Comparison of ENCODE assay signal across 8 cellular contexts in the genomic region with DNA sequence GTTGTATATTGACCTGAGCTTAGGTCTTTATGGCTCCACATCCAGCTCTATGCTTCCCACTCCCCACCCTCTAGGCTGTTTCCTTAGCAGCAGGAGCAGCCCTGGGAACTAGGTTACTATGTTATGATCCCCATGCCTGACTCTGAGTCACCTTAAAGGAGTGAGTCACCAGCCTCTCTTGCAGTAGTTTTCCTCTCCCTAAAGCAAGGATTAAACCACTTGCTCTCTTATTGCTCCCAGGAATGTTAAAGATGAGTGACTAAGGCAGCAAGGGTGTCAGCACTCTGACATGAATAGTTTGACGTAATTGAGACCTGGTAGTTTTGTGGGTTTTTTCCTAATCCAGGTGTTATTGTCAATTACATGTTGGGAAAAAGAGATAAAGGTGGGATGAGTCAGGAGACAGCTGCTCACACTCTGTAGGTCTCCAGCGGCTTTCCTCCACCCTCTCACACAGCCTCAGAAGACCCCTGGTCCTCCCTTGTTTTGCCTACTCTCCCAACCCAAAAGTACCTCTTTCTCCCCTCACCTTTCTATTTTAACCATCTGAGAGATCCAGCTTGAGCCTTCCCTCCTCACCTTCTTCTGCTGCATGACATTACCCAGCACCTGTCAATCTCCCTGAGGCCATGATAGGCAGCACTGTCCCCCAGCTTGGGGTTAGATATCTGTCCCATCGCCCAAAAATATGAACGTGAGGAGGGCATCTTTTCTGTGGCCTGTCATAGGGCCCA.
DNase-seq lines count a peak whose midpoint lies in the region; ATAC-seq and TF ChIP-seq lines count a peak whose summit lies in the region.

No MANE protein-coding gene starts in this region.

- H3K27ac ChIP-seq in RWPE1: peak overlapping the region; percentile 79
- H3K27ac ChIP-seq in effector memory CD4-positive, alpha-beta T cell (ENCODE audit: insufficient read depth, low read length, poor library complexity, severe bottlenecking): no peak overlapping the region

- DNase-seq in GM04504 (ENCODE audit: low read depth) (peak; percentile 96), RWPE1 (ENCODE audit: low spot score) (peak; percentile 98), fibroblast of pulmonary artery (ENCODE audit: low read depth) (peak; percentile 89), retinal pigment epithelial cell (ENCODE audit: low read depth) (peak; percentile 100), GM13977 (ENCODE audit: low spot score) (no peak), cerebellum (ENCODE audit: low spot score) (no peak)
- DNase-seq in effector memory CD4-positive, alpha-beta T cell: no peak

- no peaks in the 10 kb centered on the region for H3K36me3 ChIP-seq in effector memory CD4-positive, alpha-beta T cell (ENCODE audit: control insufficient read depth, insufficient read depth, low read length)

- H3K9me3 ChIP-seq in effector memory CD4-positive, alpha-beta T cell (ENCODE audit: control insufficient read depth, low read length): no peaks in the 10 kb centered on the region

- ATAC-seq in HG02798 (IDR thresholded peaks at IDR 0.05; ENCODE audit: poor library complexity, unreplicated experiment): no peak

- no peaks in the 10 kb centered on the region for H3K4me1 ChIP-seq in effector memory CD4-positive, alpha-beta T cell (ENCODE audit: control insufficient read depth, insufficient read depth, low read length, poor library complexity, severe bottlenecking)

- no peaks in the 10 kb centered on the region for H3K27me3 ChIP-seq in effector memory CD4-positive, alpha-beta T cell (replicated peaks; ENCODE audit: control insufficient read depth, insufficient read depth, low read length, poor library complexity, severe bottlenecking)

- in situ Hi-C loops in GM13977 (cut with MboI; ENCODE audit: low pct_unique_long_range_greater_than_20kb, low sequenced_read_pairs, unreplicated experiment): no loop called here

- TF ChIP-seq CTCF in RWPE1 (conservative IDR thresholded peaks at IDR 0.05; ENCODE audit: low read depth) (no peak), fibroblast of pulmonary artery (IDR thresholded peaks at IDR 0.05; ENCODE audit: low read length, missing control alignments) (no peak), retinal pigment epithelial cell (conservative IDR thresholded peaks at IDR 0.05; ENCODE audit: low read depth, low read length) (no peak), GM13977 (IDR thresholded peaks at IDR 0.05; ENCODE audit: extremely low read depth, insufficient read depth, missing control alignments) (no peak)

- CTCF ChIA-PET in RWPE1 (lab: Yijun Ruan, JAX): interaction anchor here (0.6 kb wide), 1 partner anchor 226 kb away, joined by 5 read pairs; no protein-coding TSS in a partner anchor

- H3K4me3 ChIP-seq in fibroblast of pulmonary artery (replicated peaks; ENCODE audit: low read depth, low read length): no peak overlapping the region
- no peak overlapping the region for H3K4me3 ChIP-seq in retinal pigment epithelial cell (ENCODE audit: low read length)
- H3K4me3 ChIP-seq in effector memory CD4-positive, alpha-beta T cell (ENCODE audit: insufficient read depth, low read depth, low read length, poor library complexity, severe bottlenecking): no peak overlapping the region

- POLR2A ChIA-PET in RWPE1 (lab: Yijun Ruan, JAX; ENCODE audit: low non-redundant PET): no interaction called here

Comparison
In these comparisons a context has a peak if more than half of its experiments do, and no peak if none do; other contexts are left out.
1. DNase-seq: peak in GM04504 (single experiment), RWPE1 (single experiment), fibroblast of pulmonary artery (single experiment) and retinal pigment epithelial cell (single experiment); none in GM13977 (single experiment), effector memory CD4-positive, alpha-beta T cell (0 of 3) and cerebellum (single experiment).